ENCODE assay signal across 21 cellular contexts in genomic region chr4:165810726-165811125, GRCh38.
DNase-seq lines count a peak whose midpoint lies in the region; ATAC-seq, FAIRE-seq and TF ChIP-seq lines count a peak whose summit lies in the region.
"Had no signal": no experiment of that assay in that cellular context is flagged by ENCODE, and none has a peak within 500 bp of the region (broad histone marks: within the 10 kb centered on the region; RNA-seq: fewer than 3 reads in every experiment).

No MANE protein-coding gene starts in this region.

- H4K20me1 ChIP-seq in PC-3 (ENCODE audit: low read length) = no peaks in the 10 kb centered on the region

- TF ChIP-seq CTCF in PC-3 (conservative IDR thresholded peaks at IDR 0.05; ENCODE audit: low read depth, low read length) = no peak

- H3K27ac ChIP-seq in PC-3 (ENCODE audit: low read length) = no peak overlapping the region
- H3K27ac ChIP-seq: A549, GM23248 had no signal

- intact Hi-C loops in PC-3 (cut with micrococcal nuclease) = no loop called here

- no peak overlapping the region for H3K4me2 ChIP-seq in PC-3 (ENCODE audit: low read length)
- H3K4me2 ChIP-seq: A549 had no signal

- H3K4me1 ChIP-seq in PC-3 (ENCODE audit: insufficient read depth, low read length) = no peaks in the 10 kb centered on the region
- H3K4me1 ChIP-seq: A549, Caco-2 had no signal

- no peaks in the 10 kb centered on the region for H3K4me1 Mint-ChIP-seq in T-helper 2 cell treated with Interferon-gamma antibody and Interleukin-4, amounts not matched to agents 5 μg/mL and 100 μg/mL, for 36 hours (ENCODE audit: low read depth)
- H3K4me1 Mint-ChIP-seq: CD14-positive monocyte had no signal

- CTCF ChIA-PET in PC-3 (lab: Charles Lee) = no interaction called here

- no peak for ATAC-seq in PC-3
- no peak for ATAC-seq in HG03108 (IDR thresholded peaks at IDR 0.05; ENCODE audit: unreplicated experiment)
- ATAC-seq in GM21786 (IDR thresholded peaks at IDR 0.05; ENCODE audit: unreplicated experiment) = no peak
- ATAC-seq: A549, HepG2 had no signal

- H3K9me3 Mint-ChIP-seq in T-helper 2 cell treated with Interferon-gamma antibody and Interleukin-4, amounts not matched to agents 5 μg/mL and 100 μg/mL, for 36 hours = no peaks in the 10 kb centered on the region
- H3K9me3 Mint-ChIP-seq: HFFc6 had no signal

- POLR2A ChIA-PET in PC-3 (lab: Charles Lee; ENCODE audit: unreplicated experiment) = no interaction called here

- no peaks in the 10 kb centered on the region for H3K27me3 ChIP-seq in PC-3 (ENCODE audit: low read length)

- no peak overlapping the region; the same call in 1 of the 2 replicates for H2AFZ ChIP-seq in PC-3 (ENCODE audit: low read length)
- H2AFZ ChIP-seq: GM23248 had no signal

- H3K9me2 ChIP-seq in PC-3 (replicated peaks; ENCODE audit: low read length) = no peaks in the 10 kb centered on the region

- no peaks in the 10 kb centered on the region for H3K36me3 ChIP-seq in PC-3 (ENCODE audit: low read depth, low read length)

- H3K36me3 Mint-ChIP-seq in T-helper 2 cell treated with Interferon-gamma antibody and Interleukin-4, amounts not matched to agents 5 μg/mL and 100 μg/mL, for 36 hours (ENCODE audit: low read depth) = no peaks in the 10 kb centered on the region
- H3K36me3 Mint-ChIP-seq: CD14-positive monocyte had no signal

- no peak overlapping the region for H3K4me3 ChIP-seq in PC-3 (ENCODE audit: low read length)
- H3K4me3 ChIP-seq: A549, GM23248 had no signal

- no peak overlapping the region for H3K4me3 Mint-ChIP-seq in T-helper 2 cell treated with Interferon-gamma antibody and Interleukin-4, amounts not matched to agents 5 μg/mL and 100 μg/mL, for 36 hours
- H3K4me3 Mint-ChIP-seq: CD14-positive monocyte, HFFc6 had no signal

- DNase-seq in ELR (ENCODE audit: low read depth) = peak; percentile 56
- peak; percentile 26 for DNase-seq in PC-3
- peak; percentile 22 for DNase-seq in kidney tubule cell (ENCODE audit: low spot score)
- no peak for DNase-seq in T-helper 2 cell treated with Interferon-gamma antibody and Interleukin-4, amounts not matched to agents 5 μg/mL and 100 μg/mL, for 36 hours (ENCODE audit: low spot score)
- DNase-seq in MV-4-11 (lab: John Stamatoyannopoulos, UW) = no peak
- DNase-seq: Caco-2, GDM1, GM23248, HFFc6, Kasumi-1, NCI-H1417 treated with DMSO at 0.1 percent for 48 hours, NCI-H2029 treated with DMSO at 0.1 percent for 48 hours, NCI-H510A treated with DMSO at 0.1 percent for 48 hours, SIG-M5 had no signal

- no peaks in the 10 kb centered on the region for H3F3A ChIP-seq in PC-3 (ENCODE audit: low read length, unreplicated experiment)

- FAIRE-seq in endometrium (lab: Jason Lieb, UNC) = peak; percentile 76
- FAIRE-seq: A549, GM12892, HepG2 had no signal

- BruUV-seq in PC-3 (replicated peaks; lab: Mats Ljungman, UMichigan) = no TSS peak

- no peak overlapping the region for H3K9ac ChIP-seq in PC-3 (ENCODE audit: low read length)
- H3K9ac ChIP-seq: GM23248 had no signal

- no peaks in the 10 kb centered on the region for H3K27me3 Mint-ChIP-seq in T-helper 2 cell treated with Interferon-gamma antibody and Interleukin-4, amounts not matched to agents 5 μg/mL and 100 μg/mL, for 36 hours (ENCODE audit: low read depth)

- H3K27ac Mint-ChIP-seq in T-helper 2 cell treated with Interferon-gamma antibody and Interleukin-4, amounts not matched to agents 5 μg/mL and 100 μg/mL, for 36 hours = no peak overlapping the region
- H3K27ac Mint-ChIP-seq: CD14-positive monocyte, HFFc6 had no signal

- H3K9me3 ChIP-seq in PC-3 (ENCODE audit: low read length) = no peaks in the 10 kb centered on the region
- H3K9me3 ChIP-seq: A549, Caco-2 had no signal

- H3K79me2 ChIP-seq in PC-3 (ENCODE audit: low read length) = no peaks in the 10 kb centered on the region

Comparison
In these comparisons a context has a peak if more than half of its experiments do, and no peak if none do; other contexts are left out.
1. DNase-seq: peak in ELR (single experiment), PC-3 (single experiment) and kidney tubule cell (single experiment); none in T-helper 2 cell treated with Interferon-gamma antibody and Interleukin-4, amounts not matched to agents 5 μg/mL and 100 μg/mL, for 36 hours (single experiment) and MV-4-11 (single experiment).